ENCODE assay signal across 1 cellular context in the genomic region with DNA sequence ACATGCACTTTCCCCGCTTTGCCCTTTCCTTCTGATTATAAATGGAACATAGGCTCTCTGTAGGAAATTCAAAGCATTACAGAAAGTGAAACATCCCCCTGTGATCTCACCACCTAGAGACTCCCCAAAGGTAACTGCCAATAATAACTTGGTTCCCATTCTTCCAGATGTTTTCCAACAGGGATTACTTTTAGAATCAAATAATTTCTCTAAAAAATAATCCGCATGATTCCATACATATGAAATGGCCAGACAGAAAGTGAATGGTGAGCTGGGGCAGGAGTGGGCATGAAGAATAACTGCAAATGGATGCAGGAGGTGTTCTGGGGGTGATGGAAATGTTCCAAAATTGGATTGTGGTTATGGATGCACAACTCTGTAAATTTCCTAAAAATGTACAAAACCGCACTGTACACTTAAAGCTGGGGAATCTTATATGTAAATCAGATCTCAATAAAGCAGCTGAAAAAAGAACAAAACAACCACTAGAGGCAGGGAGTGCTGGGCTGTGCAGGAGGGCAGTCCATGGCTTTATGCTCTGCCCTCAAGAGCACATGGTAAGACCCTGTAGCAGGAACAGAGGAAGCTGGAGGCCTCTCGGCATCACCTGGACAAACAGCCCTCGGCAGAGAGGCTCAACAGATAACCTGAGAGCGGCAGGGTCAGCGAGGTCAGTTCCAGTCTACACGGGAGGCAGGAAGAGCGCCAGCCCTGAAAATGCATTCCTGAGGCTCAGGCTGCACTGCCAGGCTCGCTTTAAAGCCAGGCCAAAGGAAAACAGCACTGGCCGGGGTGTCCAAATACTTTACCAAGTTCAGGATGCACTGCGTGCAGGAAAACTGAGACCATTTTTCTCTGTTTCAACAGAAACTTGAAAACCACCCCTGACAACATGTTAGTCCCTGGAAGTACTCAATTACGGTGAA.
TF ChIP-seq lines count a peak whose summit lies in the region.

No MANE protein-coding gene starts in this region.

TF ChIP-seq in HepG2, 621 proteins besides CTCF, POLR2A, EP300 and RAD21 (continued from another document and continues in another):
- TF ChIP-seq, protein P1, sequence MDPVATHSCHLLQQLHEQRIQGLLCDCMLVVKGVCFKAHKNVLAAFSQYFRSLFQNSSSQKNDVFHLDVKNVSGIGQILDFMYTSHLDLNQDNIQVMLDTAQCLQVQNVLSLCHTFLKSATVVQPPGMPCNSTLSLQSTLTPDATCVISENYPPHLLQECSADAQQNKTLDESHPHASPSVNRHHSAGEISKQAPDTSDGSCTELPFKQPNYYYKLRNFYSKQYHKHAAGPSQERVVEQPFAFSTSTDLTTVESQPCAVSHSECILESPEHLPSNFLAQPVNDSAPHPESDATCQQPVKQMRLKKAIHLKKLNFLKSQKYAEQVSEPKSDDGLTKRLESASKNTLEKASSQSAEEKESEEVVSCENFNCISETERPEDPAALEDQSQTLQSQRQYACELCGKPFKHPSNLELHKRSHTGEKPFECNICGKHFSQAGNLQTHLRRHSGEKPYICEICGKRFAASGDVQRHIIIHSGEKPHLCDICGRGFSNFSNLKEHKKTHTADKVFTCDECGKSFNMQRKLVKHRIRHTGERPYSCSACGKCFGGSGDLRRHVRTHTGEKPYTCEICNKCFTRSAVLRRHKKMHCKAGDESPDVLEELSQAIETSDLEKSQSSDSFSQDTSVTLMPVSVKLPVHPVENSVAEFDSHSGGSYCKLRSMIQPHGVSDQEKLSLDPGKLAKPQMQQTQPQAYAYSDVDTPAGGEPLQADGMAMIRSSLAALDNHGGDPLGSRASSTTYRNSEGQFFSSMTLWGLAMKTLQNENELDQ (CRISPR knock-in tag; IDR thresholded peaks at IDR 0.05; ENCODE audit: borderline replicate concordance) = no peak
- TF ChIP-seq ZNF564 (CRISPR knock-in tag; IDR thresholded peaks at IDR 0.05) (no peak), MIER3 (CRISPR knock-in tag; IDR thresholded peaks at IDR 0.05; ENCODE audit: borderline replicate concordance) (peak; percentile 71; the same call in 1 of the 2 replicates), ETV5 (CRISPR knock-in tag; IDR thresholded peaks at IDR 0.05; ENCODE audit: borderline replicate concordance) (peak; percentile 92), SETDB1 (CRISPR knock-in tag; IDR thresholded peaks at IDR 0.05; ENCODE audit: borderline replicate concordance) (no peak), IRF2 (CRISPR knock-in tag; IDR thresholded peaks at IDR 0.05) (peak; percentile 88), ZNF678 (CRISPR knock-in tag; IDR thresholded peaks at IDR 0.05) (no peak), WIZ (CRISPR knock-in tag; IDR thresholded peaks at IDR 0.05) (no peak), ZNF33A (CRISPR knock-in tag; IDR thresholded peaks at IDR 0.05; ENCODE audit: borderline replicate concordance) (no peak), HMG20B (CRISPR knock-in tag; conservative IDR thresholded peaks at IDR 0.05) (peak; percentile 86), RFX3 (CRISPR knock-in tag; IDR thresholded peaks at IDR 0.05) (no peak), ZNF441 (CRISPR knock-in tag; IDR thresholded peaks at IDR 0.05; ENCODE audit: borderline replicate concordance) (no peak), FOXA1 (IDR thresholded peaks at IDR 0.05) (no peak), FOXA1 (CRISPR knock-in tag; IDR thresholded peaks at IDR 0.05) (peak; percentile 94), ZNF644 (CRISPR knock-in tag; IDR thresholded peaks at IDR 0.05; ENCODE audit: low read depth) (peak; percentile 79), ZNF672 (CRISPR knock-in tag; IDR thresholded peaks at IDR 0.05) (no peak), SYNCRIP (IDR thresholded peaks at IDR 0.05; ENCODE audit: insufficient read depth, low read depth, low read length) (no peak), NCOA2 (CRISPR knock-in tag; IDR thresholded peaks at IDR 0.05) (peak; percentile 81), JARID2 (CRISPR knock-in tag; IDR thresholded peaks at IDR 0.05; ENCODE audit: insufficient replicate concordance) (no peak), ZSCAN25 (CRISPR knock-in tag; IDR thresholded peaks at IDR 0.05) (peak; percentile 23; the same call in 1 of the 2 replicates), U2AF1 (optimal IDR thresholded peaks at IDR 0.05; ENCODE audit: low read depth, low read length) (no peak), ZNF34 (CRISPR knock-in tag; IDR thresholded peaks at IDR 0.05; ENCODE audit: borderline replicate concordance) (no peak), HDAC6 (IDR thresholded peaks at IDR 0.05; ENCODE audit: low read depth, low read length) (no peak), CHCHD3 (CRISPR knock-in tag; IDR thresholded peaks at IDR 0.05) (no peak), SKI (IDR thresholded peaks at IDR 0.05; ENCODE audit: partially characterized antibody) (peak; percentile 77), ZC3H4 (CRISPR knock-in tag; IDR thresholded peaks at IDR 0.05; ENCODE audit: borderline replicate concordance) (no peak), ZSCAN22 (CRISPR knock-in tag; IDR thresholded peaks at IDR 0.05) (no peak), AKAP8 (CRISPR knock-in tag; IDR thresholded peaks at IDR 0.05) (no peak), JUND (CRISPR knock-in tag; IDR thresholded peaks at IDR 0.05) (no peak), ADNP (CRISPR knock-in tag; IDR thresholded peaks at IDR 0.05) (no peak), ZNF781 (CRISPR knock-in tag; IDR thresholded peaks at IDR 0.05; ENCODE audit: borderline replicate concordance, not compliant biosample characterization) (no peak), MTA1 (CRISPR knock-in tag; IDR thresholded peaks at IDR 0.05; ENCODE audit: borderline replicate concordance) (peak; percentile 75; the same call in 1 of the 2 replicates), MYNN (CRISPR knock-in tag; IDR thresholded peaks at IDR 0.05; ENCODE audit: low read depth) (no peak), ZNF235 (CRISPR knock-in tag; IDR thresholded peaks at IDR 0.05; ENCODE audit: borderline replicate concordance) (no peak), ZNF17 (CRISPR knock-in tag; IDR thresholded peaks at IDR 0.05) (no peak), TCF12 (IDR thresholded peaks at IDR 0.05) (no peak), TCF12 (CRISPR knock-in tag; IDR thresholded peaks at IDR 0.05) (no peak; the same call in 1 of the 2 replicates), ZFY (CRISPR knock-in tag; IDR thresholded peaks at IDR 0.05) (peak; percentile 74), ARHGAP35 (CRISPR knock-in tag; IDR thresholded peaks at IDR 0.05; ENCODE audit: borderline replicate concordance) (no peak), EEA1 (CRISPR knock-in tag; IDR thresholded peaks at IDR 0.05; ENCODE audit: borderline replicate concordance) (no peak), KDM3A (CRISPR knock-in tag; IDR thresholded peaks at IDR 0.05; ENCODE audit: low read depth) (peak; percentile 93), ZNF552 (CRISPR knock-in tag; IDR thresholded peaks at IDR 0.05; ENCODE audit: borderline replicate concordance) (no peak), HIVEP1 (CRISPR knock-in tag; IDR thresholded peaks at IDR 0.05) (peak; percentile 43), CHD2 (IDR thresholded peaks at IDR 0.05; ENCODE audit: low read depth, low read length) (no peak), KLF12 (CRISPR knock-in tag; IDR thresholded peaks at IDR 0.05; ENCODE audit: borderline replicate concordance) (no peak)
- TF ChIP-seq, protein P2, sequence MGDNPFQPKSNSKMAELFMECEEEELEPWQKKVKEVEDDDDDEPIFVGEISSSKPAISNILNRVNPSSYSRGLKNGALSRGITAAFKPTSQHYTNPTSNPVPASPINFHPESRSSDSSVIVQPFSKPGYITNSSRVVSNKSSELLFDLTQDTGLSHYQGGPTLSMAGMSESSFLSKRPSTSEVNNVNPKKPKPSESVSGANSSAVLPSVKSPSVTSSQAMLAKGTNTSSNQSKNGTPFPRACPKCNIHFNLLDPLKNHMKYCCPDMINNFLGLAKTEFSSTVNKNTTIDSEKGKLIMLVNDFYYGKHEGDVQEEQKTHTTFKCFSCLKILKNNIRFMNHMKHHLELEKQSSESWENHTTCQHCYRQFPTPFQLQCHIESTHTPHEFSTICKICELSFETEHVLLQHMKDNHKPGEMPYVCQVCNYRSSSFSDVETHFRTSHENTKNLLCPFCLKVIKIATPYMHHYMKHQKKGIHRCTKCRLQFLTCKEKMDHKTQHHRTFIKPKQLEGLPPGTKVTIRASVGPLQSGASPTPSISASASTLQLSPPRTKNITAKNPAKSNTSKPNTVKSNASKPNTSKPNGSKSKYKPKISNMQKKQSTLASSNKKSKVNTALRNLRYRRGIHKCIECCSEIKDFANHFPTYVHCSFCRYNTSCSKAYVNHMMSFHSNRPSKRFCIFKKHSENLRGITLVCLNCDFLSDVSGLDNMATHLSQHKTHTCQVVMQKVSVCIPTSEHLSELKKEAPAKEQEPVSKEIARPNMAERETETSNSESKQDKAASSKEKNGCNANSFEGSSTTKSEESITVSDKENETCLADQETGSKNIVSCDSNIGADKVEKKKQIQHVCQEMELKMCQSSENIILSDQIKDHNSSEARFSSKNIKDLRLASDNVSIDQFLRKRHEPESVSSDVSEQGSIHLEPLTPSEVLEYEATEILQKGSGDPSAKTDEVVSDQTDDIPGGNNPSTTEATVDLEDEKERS (CRISPR knock-in tag; IDR thresholded peaks at IDR 0.05) = peak; percentile 79
- TF ChIP-seq, protein P3, sequence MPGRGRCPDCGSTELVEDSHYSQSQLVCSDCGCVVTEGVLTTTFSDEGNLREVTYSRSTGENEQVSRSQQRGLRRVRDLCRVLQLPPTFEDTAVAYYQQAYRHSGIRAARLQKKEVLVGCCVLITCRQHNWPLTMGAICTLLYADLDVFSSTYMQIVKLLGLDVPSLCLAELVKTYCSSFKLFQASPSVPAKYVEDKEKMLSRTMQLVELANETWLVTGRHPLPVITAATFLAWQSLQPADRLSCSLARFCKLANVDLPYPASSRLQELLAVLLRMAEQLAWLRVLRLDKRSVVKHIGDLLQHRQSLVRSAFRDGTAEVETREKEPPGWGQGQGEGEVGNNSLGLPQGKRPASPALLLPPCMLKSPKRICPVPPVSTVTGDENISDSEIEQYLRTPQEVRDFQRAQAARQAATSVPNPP (CRISPR knock-in tag; IDR thresholded peaks at IDR 0.05) = peak; percentile 67; the same call in 1 of the 2 replicates
- TF ChIP-seq, protein P4, sequence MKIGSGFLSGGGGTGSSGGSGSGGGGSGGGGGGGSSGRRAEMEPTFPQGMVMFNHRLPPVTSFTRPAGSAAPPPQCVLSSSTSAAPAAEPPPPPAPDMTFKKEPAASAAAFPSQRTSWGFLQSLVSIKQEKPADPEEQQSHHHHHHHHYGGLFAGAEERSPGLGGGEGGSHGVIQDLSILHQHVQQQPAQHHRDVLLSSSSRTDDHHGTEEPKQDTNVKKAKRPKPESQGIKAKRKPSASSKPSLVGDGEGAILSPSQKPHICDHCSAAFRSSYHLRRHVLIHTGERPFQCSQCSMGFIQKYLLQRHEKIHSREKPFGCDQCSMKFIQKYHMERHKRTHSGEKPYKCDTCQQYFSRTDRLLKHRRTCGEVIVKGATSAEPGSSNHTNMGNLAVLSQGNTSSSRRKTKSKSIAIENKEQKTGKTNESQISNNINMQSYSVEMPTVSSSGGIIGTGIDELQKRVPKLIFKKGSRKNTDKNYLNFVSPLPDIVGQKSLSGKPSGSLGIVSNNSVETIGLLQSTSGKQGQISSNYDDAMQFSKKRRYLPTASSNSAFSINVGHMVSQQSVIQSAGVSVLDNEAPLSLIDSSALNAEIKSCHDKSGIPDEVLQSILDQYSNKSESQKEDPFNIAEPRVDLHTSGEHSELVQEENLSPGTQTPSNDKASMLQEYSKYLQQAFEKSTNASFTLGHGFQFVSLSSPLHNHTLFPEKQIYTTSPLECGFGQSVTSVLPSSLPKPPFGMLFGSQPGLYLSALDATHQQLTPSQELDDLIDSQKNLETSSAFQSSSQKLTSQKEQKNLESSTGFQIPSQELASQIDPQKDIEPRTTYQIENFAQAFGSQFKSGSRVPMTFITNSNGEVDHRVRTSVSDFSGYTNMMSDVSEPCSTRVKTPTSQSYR (CRISPR knock-in tag; IDR thresholded peaks at IDR 0.05; ENCODE audit: borderline replicate concordance) = peak; percentile 50; the same call in 1 of the 2 replicates
- TF ChIP-seq, protein P5, sequence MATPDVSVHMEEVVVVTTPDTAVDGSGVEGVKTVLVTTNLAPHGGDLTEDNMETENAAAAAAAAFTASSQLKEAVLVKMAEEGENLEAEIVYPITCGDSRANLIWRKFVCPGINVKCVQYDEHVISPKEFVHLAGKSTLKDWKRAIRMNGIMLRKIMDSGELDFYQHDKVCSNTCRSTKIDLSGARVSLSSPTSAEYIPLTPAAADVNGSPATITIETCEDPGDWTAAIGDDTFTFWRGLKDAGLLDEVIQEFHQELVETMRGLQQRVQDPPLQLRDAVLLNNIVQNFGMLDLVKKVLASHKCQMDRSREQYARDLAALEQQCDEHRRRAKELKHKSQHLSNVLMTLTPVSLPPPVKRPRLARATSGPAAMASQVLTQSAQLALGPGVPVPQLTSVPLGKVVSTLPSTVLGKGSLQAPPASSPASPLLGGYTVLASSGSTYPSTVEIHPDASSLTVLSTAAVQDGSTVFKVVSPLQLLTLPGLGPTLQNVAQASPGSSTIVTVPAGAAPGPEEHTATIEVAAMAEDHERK (CRISPR knock-in tag; IDR thresholded peaks at IDR 0.05; ENCODE audit: low read depth) = no peak
- TF ChIP-seq, protein P6, sequence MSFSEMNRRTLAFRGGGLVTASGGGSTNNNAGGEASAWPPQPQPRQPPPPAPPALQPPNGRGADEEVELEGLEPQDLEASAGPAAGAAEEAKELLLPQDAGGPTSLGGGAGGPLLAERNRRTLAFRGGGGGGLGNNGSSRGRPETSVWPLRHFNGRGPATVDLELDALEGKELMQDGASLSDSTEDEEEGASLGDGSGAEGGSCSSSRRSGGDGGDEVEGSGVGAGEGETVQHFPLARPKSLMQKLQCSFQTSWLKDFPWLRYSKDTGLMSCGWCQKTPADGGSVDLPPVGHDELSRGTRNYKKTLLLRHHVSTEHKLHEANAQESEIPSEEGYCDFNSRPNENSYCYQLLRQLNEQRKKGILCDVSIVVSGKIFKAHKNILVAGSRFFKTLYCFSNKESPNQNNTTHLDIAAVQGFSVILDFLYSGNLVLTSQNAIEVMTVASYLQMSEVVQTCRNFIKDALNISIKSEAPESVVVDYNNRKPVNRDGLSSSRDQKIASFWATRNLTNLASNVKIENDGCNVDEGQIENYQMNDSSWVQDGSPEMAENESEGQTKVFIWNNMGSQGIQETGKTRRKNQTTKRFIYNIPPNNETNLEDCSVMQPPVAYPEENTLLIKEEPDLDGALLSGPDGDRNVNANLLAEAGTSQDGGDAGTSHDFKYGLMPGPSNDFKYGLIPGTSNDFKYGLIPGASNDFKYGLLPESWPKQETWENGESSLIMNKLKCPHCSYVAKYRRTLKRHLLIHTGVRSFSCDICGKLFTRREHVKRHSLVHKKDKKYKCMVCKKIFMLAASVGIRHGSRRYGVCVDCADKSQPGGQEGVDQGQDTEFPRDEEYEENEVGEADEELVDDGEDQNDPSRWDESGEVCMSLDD (CRISPR knock-in tag; IDR thresholded peaks at IDR 0.05; ENCODE audit: borderline replicate concordance) = no peak
- TF ChIP-seq, protein P7, sequence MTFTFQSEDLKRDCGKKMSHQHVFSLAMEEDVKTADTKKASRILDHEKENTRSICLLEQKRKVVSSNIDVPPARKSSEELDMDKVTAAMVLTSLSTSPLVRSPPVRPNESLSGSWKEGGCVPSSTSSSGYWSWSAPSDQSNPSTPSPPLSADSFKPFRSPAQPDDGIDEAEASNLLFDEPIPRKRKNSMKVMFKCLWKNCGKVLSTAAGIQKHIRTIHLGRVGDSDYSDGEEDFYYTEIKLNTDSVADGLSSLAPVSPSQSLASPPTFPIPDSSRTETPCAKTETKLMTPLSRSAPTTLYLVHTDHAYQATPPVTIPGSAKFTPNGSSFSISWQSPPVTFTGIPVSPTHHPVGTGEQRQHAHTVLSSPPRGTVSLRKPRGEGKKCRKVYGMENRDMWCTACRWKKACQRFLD (CRISPR knock-in tag; IDR thresholded peaks at IDR 0.05; ENCODE audit: borderline replicate concordance) = no peak
